In genomic region chr11:120285256-120285655, GRCh38 we compare ENCODE assay signal across 29 cellular contexts.
"Had no signal": no experiment of that assay in that cellular context is flagged by ENCODE, and none has a peak within 500 bp of the region (broad histone marks: within the 10 kb centered on the region; RNA-seq: fewer than 3 reads in every experiment).

No MANE protein-coding gene starts in this region.

- DNase-seq: activated CD4-positive, alpha-beta T cell treated with anti-CD3 and anti-CD28 coated beads for 48 hours; activated CD4-positive, alpha-beta T cell treated with anti-CD3 and anti-CD28 coated beads, Interleukin-2, amount 50 U/mL, for 4 hours; activated CD4-positive, CD25-positive, alpha-beta regulatory T cell treated with anti-CD3 and anti-CD28 coated beads, Interleukin-2, amount 50 U/mL, for 72 hours; activated CD8-positive, alpha-beta memory T cell treated with anti-CD3 and anti-CD28 coated beads, Interleukin-2, amount 50 U/mL, for 48 hours; activated CD8-positive, alpha-beta T cell treated with anti-CD3 and anti-CD28 coated beads, Interleukin-2, amount 10 ng/mL, durations not matched to agents 7 days and 5 days; activated effector memory CD4-positive, alpha-beta T cell treated with Interleukin-2 at 50 U/mL for 16 hours; activated naive CD4-positive, alpha-beta T cell treated with Interleukin-2 at 50 U/mL for 16 hours; activated naive CD8-positive, alpha-beta T cell treated with anti-CD3 and anti-CD28 coated beads, Interleukin-2, amount 50 U/mL, for 24 hours; activated T-cell treated with anti-CD3 and anti-CD28 coated beads, Interleukin-2, amount 50 U/mL, for 1 hour; amygdala; MG63; MV-4-11; NCI-H1092 treated with DMSO at 0.1 percent for 48 hours; NCI-H1417 treated with DMSO at 0.1 percent for 48 hours; NCI-H1694; NCI-H2029; NCI-H2107; NCI-H2171 treated with DMSO at 0.1 percent for 48 hours; NCI-H226; NCI-H526 treated with DMSO at 0.1 percent for 48 hours; NK-92 treated with Interleukin-12 subunit alpha and Interleukin-12 subunit beta, amount 100 ng/mL, for 24 hours; OCI-M1; Peyer's patch; Right ventricle myocardium superior; SJCRH30; T-helper 17 cell; T-helper 9 cell had no signal

- ATAC-seq: activated CD8-positive, alpha-beta T cell treated with anti-CD3 and anti-CD28 coated beads, Interleukin-2, amount 10 ng/mL, durations not matched to agents 7 days and 5 days; activated naive CD4-positive, alpha-beta T cell treated with anti-CD3 and anti-CD28 coated beads, Interleukin-2, amount 50 U/mL, for 72 hours; activated naive CD8-positive, alpha-beta T cell treated with anti-CD3 and anti-CD28 coated beads, Interleukin-2, amount 50 U/mL, for 24 hours; T-helper 17 cell; WTC11 had no signal

- H3K4me3 ChIP-seq: MG63, Peyer's patch, SJCRH30 had no signal
